13 cellular contexts compared by ENCODE assay signal in genomic region chr1:175599212-175599681, GRCh38.
DNase-seq lines count a peak whose midpoint lies in the region; ATAC-seq, FAIRE-seq and TF ChIP-seq lines count a peak whose summit lies in the region.
"Had no signal": no experiment of that assay in that cellular context is flagged by ENCODE, and none has a peak within 500 bp of the region (broad histone marks: within the 10 kb centered on the region; RNA-seq: fewer than 3 reads in every experiment).

No MANE protein-coding gene starts in this region.

- H3K27me3 ChIP-seq in endothelial cell of umbilical vein (ENCODE audit: control insufficient read depth in 2 of 2, insufficient read depth in 2 of 2, low read length in 2 of 2): no peaks in the 10 kb centered on the region

- ATAC-seq in HG02981 (IDR thresholded peaks at IDR 0.05; ENCODE audit: unreplicated experiment) (peak; percentile 29), GM19324 (IDR thresholded peaks at IDR 0.05; ENCODE audit: low FRiP score, unreplicated experiment) (no peak), HG02884 (IDR thresholded peaks at IDR 0.05; ENCODE audit: unreplicated experiment) (no peak)

- POLR2A ChIA-PET in endothelial cell of umbilical vein (lab: Charles Lee): no interaction called here

- peak; percentile 31 for DNase-seq in GM12892 (ENCODE audit: insufficient read length)
- no peak for DNase-seq in endothelial cell of umbilical vein (ENCODE audit: low read depth, low spot score)
- DNase-seq in neural crest cell (ENCODE audit: low read depth, low spot score): peak; percentile 46
- no peak for DNase-seq in NOMO-1 (lab: John Stamatoyannopoulos, UW; ENCODE audit: unreplicated experiment in 2 of 2)
- no peak for DNase-seq in NCI-H748 treated with DMSO at 0.1 percent for 48 hours (lab: John Stamatoyannopoulos, UW)
- DNase-seq: activated gamma-delta T cell; MG63; stimulated activated naive CD4-positive, alpha-beta T cell treated with Interleukin-2 at 50 U/mL for 16 hours had no signal

- H3K9ac ChIP-seq in endothelial cell of umbilical vein (replicated peaks; ENCODE audit: extremely low read depth, insufficient read depth, low read length): peak overlapping the region; percentile 56

- no TSS peak for BruUV-seq in endothelial cell of umbilical vein (replicated peaks; lab: Mats Ljungman, UMichigan)

- dilution Hi-C loops in endothelial cell of umbilical vein (cut with MboI; ENCODE audit: extremely low pct_ligation_motif_present, low sequenced_read_pairs): no loop called here

- no peak overlapping the region for H3K4me2 ChIP-seq in endothelial cell of umbilical vein (ENCODE audit: insufficient read depth, low read length)

- no peaks in the 10 kb centered on the region for H3K79me2 ChIP-seq in endothelial cell of umbilical vein (ENCODE audit: control insufficient read depth, insufficient read depth, low read length)

- H3K4me1 ChIP-seq in endothelial cell of umbilical vein (ENCODE audit: control insufficient read depth, extremely low read depth, insufficient read depth, low read length): peaks cover 27% of the 10 kb centered on the region

- H3K27ac Mint-ChIP-seq in neural crest cell (ENCODE audit: unreplicated experiment): no peak overlapping the region

- H3K27ac ChIP-seq in endothelial cell of umbilical vein (ENCODE audit: insufficient read depth, low read depth, low read length): peak overlapping the region; percentile 96

- no peaks in the 10 kb centered on the region for H3K9me3 Mint-ChIP-seq in neural crest cell

- no peaks in the 10 kb centered on the region for H3K9me3 ChIP-seq in endothelial cell of umbilical vein (replicated peaks; ENCODE audit: control insufficient read depth, insufficient read depth, low read length)
- H3K9me3 ChIP-seq: MG63 had no signal

- peak; percentile 40 for FAIRE-seq in GM12892 (lab: Jason Lieb, UNC)
- FAIRE-seq in endothelial cell of umbilical vein (lab: Jason Lieb, UNC): no peak
- FAIRE-seq: D721Med, endometrium had no signal

- peak overlapping the region; percentile 85 for H3K4me3 Mint-ChIP-seq in neural crest cell

- CTCF ChIA-PET in endothelial cell of umbilical vein (lab: Charles Lee): no interaction called here

- peak overlapping the region; percentile 55 for H2AFZ ChIP-seq in endothelial cell of umbilical vein (ENCODE audit: low read depth, low read length)

- no peaks in the 10 kb centered on the region for H3K9me1 ChIP-seq in endothelial cell of umbilical vein (replicated peaks; ENCODE audit: control insufficient read depth, extremely low read depth, insufficient read depth, low read length)

- TF ChIP-seq POLR2A in GM12892 (IDR thresholded peaks at IDR 0.05; ENCODE audit: low read depth, low read length) (no peak), endothelial cell of umbilical vein (IDR thresholded peaks at IDR 0.05; ENCODE audit: low read depth, low read length) (no peak)

- H3K36me3 Mint-ChIP-seq in neural crest cell (ENCODE audit: low read depth): no peaks in the 10 kb centered on the region

- no peaks in the 10 kb centered on the region for H3K36me3 ChIP-seq in endothelial cell of umbilical vein (ENCODE audit: control insufficient read depth in 2 of 2, extremely low read depth in 1 of 2, insufficient read depth in 2 of 2, low read length in 2 of 2)
- H3K36me3 ChIP-seq: MG63 had no signal

- H4K20me1 ChIP-seq in endothelial cell of umbilical vein (replicated peaks; ENCODE audit: control insufficient read depth, extremely low read depth, insufficient read depth, low read length): no peaks in the 10 kb centered on the region

- TF ChIP-seq CTCF in endothelial cell of umbilical vein (IDR thresholded peaks at IDR 0.05; ENCODE audit: extremely low read depth in 1 of 2, insufficient read depth in 1 of 2, low read depth in 1 of 2, low read length in 2 of 2): no peak
- no peak for TF ChIP-seq CTCF in neural crest cell (conservative IDR thresholded peaks at IDR 0.05)

- intact Hi-C loops in endothelial cell of umbilical vein (cut with micrococcal nuclease): loop anchor here (2.0 to 5.0 kb wide), 2 partner anchors 50 to 73 kb away; no protein-coding TSS in a partner anchor

- peaks cover 30% of the 10 kb centered on the region for H3K27me3 Mint-ChIP-seq in neural crest cell (ENCODE audit: low read depth)

- peaks cover 25% of the 10 kb centered on the region for H3K4me1 Mint-ChIP-seq in neural crest cell

- no peak overlapping the region for H3K4me3 ChIP-seq in endothelial cell of umbilical vein (replicated peaks in 1 of 3; ENCODE audit: insufficient read depth in 1 of 3, low read depth in 1 of 3, low read length in 3 of 3)
- H3K4me3 ChIP-seq: MG63 had no signal

TF ChIP-seq in endothelial cell of umbilical vein, 7 proteins besides CTCF, POLR2A, EP300 and RAD21:
- TF ChIP-seq GATA2 (IDR thresholded peaks at IDR 0.05; ENCODE audit: insufficient read depth, insufficient read length, low read depth, low read length): no peak
- no peak for TF ChIP-seq MAX (IDR thresholded peaks at IDR 0.05; ENCODE audit: insufficient read depth, insufficient read length)
- no peak for TF ChIP-seq JUN (IDR thresholded peaks at IDR 0.05; ENCODE audit: borderline replicate concordance, insufficient read depth, insufficient read length, low read depth)
- TF ChIP-seq POLR2AphosphoS5 (IDR thresholded peaks at IDR 0.05; ENCODE audit: insufficient read depth, low read depth, low read length): no peak
- TF ChIP-seq FOS (IDR thresholded peaks at IDR 0.05; ENCODE audit: borderline replicate concordance, insufficient read depth, low read length): no peak
- TF ChIP-seq MYC (IDR thresholded peaks at IDR 0.05; ENCODE audit: low read depth, low read length): no peak
- no peak for TF ChIP-seq EZH2 (IDR thresholded peaks at IDR 0.05; ENCODE audit: borderline replicate concordance, low read depth, low read length, severe bottlenecking)

Comparison
In these comparisons a context has a peak if more than half of its experiments do, and no peak if none do; other contexts are left out.
1. DNase-seq: peak in GM12892 (single experiment) and neural crest cell (single experiment); none in endothelial cell of umbilical vein (single experiment), NOMO-1 (0 of 2) and NCI-H748 treated with DMSO at 0.1 percent for 48 hours (single experiment).